In genomic region chr6:33571637-33572316, GRCh38 we compare ENCODE assay signal across 7 cellular contexts. TPM values are rescaled to one million over a fixed set of nuclear protein-coding genes. Genes with fewer than 3 reads are reported as not detected.
DNase-seq lines count a peak whose midpoint lies in the region; ATAC-seq lines count a peak whose summit lies in the region.

No MANE protein-coding gene starts in this region.

- peaks cover 60% of the 10 kb centered on the region for H3K4me1 Mint-ChIP-seq in stimulated activated naive CD8-positive, alpha-beta T cell treated with anti-CD3 and anti-CD28 coated beads, Interleukin-15, amount 100 ng/mL, for 72 hours

- peaks cover 17 to 26% of the 10 kb centered on the region in 2 donors for H3K36me3 Mint-ChIP-seq in activated naive CD4-positive, alpha-beta T cell treated with anti-CD3 and anti-CD28 coated beads, Interleukin-2, amount 50 U/mL, for 72 hours

- no peak for DNase-seq in activated naive CD4-positive, alpha-beta T cell treated with anti-CD3 and anti-CD28 coated beads, Interleukin-2, amount 50 U/mL, for 72 hours (ENCODE audit: low spot score in 2 of 2)
- DNase-seq in stimulated activated naive CD8-positive, alpha-beta T cell treated with anti-CD3 and anti-CD28 coated beads, Interleukin-15, amount 100 ng/mL, for 72 hours, result no peak
- DNase-seq in NCI-H2107 treated with DMSO at 0.1 percent for 48 hours (lab: John Stamatoyannopoulos, UW; ENCODE audit: unreplicated experiment) (no peak), A172 (ENCODE audit: low spot score) (no peak), kidney glomerular epithelial cell (lab: John Stamatoyannopoulos, UW) (no peak)

- no peaks in the 10 kb centered on the region for H3K27me3 Mint-ChIP-seq in stimulated activated naive CD8-positive, alpha-beta T cell treated with anti-CD3 and anti-CD28 coated beads, Interleukin-15, amount 100 ng/mL, for 72 hours

- H3K27ac Mint-ChIP-seq in activated naive CD4-positive, alpha-beta T cell treated with anti-CD3 and anti-CD28 coated beads, Interleukin-2, amount 50 U/mL, for 72 hours, result peak overlapping the region; percentile 99
- H3K27ac Mint-ChIP-seq in stimulated activated naive CD8-positive, alpha-beta T cell treated with anti-CD3 and anti-CD28 coated beads, Interleukin-15, amount 100 ng/mL, for 72 hours, result peak overlapping the region; percentile 96 to 99

- H3K9me3 ChIP-seq in iPS-18c (ENCODE audit: control insufficient read depth, insufficient read depth, low read length), result no peaks in the 10 kb centered on the region

- peak overlapping the region; percentile 83 to 85 for H3K4me3 Mint-ChIP-seq in stimulated activated naive CD8-positive, alpha-beta T cell treated with anti-CD3 and anti-CD28 coated beads, Interleukin-15, amount 100 ng/mL, for 72 hours

- no peaks in the 10 kb centered on the region for H3K9me3 Mint-ChIP-seq in activated naive CD4-positive, alpha-beta T cell treated with anti-CD3 and anti-CD28 coated beads, Interleukin-2, amount 50 U/mL, for 72 hours
- peaks cover 0 to 5% of the 10 kb centered on the region in 2 donors for H3K9me3 Mint-ChIP-seq in stimulated activated naive CD8-positive, alpha-beta T cell treated with anti-CD3 and anti-CD28 coated beads, Interleukin-15, amount 100 ng/mL, for 72 hours

- peak; percentile 5 for ATAC-seq in HG03196 (IDR thresholded peaks at IDR 0.05; ENCODE audit: unreplicated experiment)
- ATAC-seq in activated naive CD4-positive, alpha-beta T cell treated with anti-CD3 and anti-CD28 coated beads, Interleukin-2, amount 50 U/mL, for 72 hours, result no peak
- no peak for ATAC-seq in stimulated activated naive CD8-positive, alpha-beta T cell treated with anti-CD3 and anti-CD28 coated beads, Interleukin-15, amount 100 ng/mL, for 72 hours

- peak overlapping the region; percentile 70; the same call in 1 of the 2 replicates for H3K4me3 ChIP-seq in iPS-18c (ENCODE audit: insufficient read depth, low read depth, low read length)

RNA-seq across cellular contexts. Expression of gene BAK1, which starts 8.3 kb away (rescaled TPM):
- 10 to 100 TPM; 43.8 to 57.0 TPM for total RNA-seq in activated naive CD4-positive, alpha-beta T cell treated with anti-CD3 and anti-CD28 coated beads, Interleukin-2, amount 50 U/mL, for 72 hours
- 23.1 and 27.1 TPM in 2 replicates for total RNA-seq in A172 (2014; rRNA removed; shearing (Covaris generic))

RNA-seq across cellular contexts. Expression of gene ITPR3, which starts 49.3 kb away (rescaled TPM):
- 10 to 100 TPM; 39.2 to 50.8 TPM for total RNA-seq in activated naive CD4-positive, alpha-beta T cell treated with anti-CD3 and anti-CD28 coated beads, Interleukin-2, amount 50 U/mL, for 72 hours
- total RNA-seq in A172 (2014; rRNA removed; shearing (Covaris generic)), result 57.5 and 59.8 TPM in 2 replicates
